Comparison of ENCODE assay signal across 8 cellular contexts in the genomic region with DNA sequence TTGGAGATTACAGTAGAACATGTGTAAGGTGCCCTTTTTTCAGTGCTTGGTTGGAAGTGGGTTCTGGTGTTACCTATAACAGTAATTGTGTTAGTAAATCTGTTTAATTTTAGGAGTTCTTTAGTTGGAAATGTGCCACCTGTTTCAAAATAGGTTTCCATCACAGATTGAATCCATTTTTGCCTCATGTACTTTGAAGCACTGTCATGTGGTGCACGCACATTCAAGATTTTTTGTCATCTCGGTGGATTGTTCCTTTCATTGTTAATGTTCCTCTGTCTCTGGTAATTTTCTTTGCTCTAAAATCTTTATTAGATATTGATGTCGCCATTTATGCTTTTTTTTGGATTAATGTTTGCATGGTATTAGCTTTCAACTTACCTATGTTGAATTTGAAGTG. TPM values are rescaled to one million over a fixed set of nuclear protein-coding genes. Genes with fewer than 3 reads are reported as not detected.
DNase-seq lines count a peak whose midpoint lies in the region; ATAC-seq and TF ChIP-seq lines count a peak whose summit lies in the region.

No MANE protein-coding gene starts in this region.

- H3K36me3 Mint-ChIP-seq in activated CD4-positive, alpha-beta T cell treated with anti-CD3 and anti-CD28 coated beads, Interleukin-2, amount 10 ng/mL, durations not matched to agents 24 days and 14 days (ENCODE audit: low read depth), result peaks cover 37% of the 10 kb centered on the region

- H3K27me3 Mint-ChIP-seq in activated CD4-positive, alpha-beta T cell treated with anti-CD3 and anti-CD28 coated beads, Interleukin-2, amount 10 ng/mL, durations not matched to agents 24 days and 14 days, result peaks cover 18% of the 10 kb centered on the region
- no peaks in the 10 kb centered on the region for H3K27me3 Mint-ChIP-seq in stimulated activated naive CD8-positive, alpha-beta T cell treated with anti-CD3 and anti-CD28 coated beads, Interleukin-15, amount 100 ng/mL, for 72 hours

- H3K9me3 Mint-ChIP-seq in activated CD4-positive, alpha-beta T cell treated with anti-CD3 and anti-CD28 coated beads, Interleukin-2, amount 10 ng/mL, durations not matched to agents 24 days and 14 days, result peaks cover 23% of the 10 kb centered on the region
- peaks cover 23 to 28% of the 10 kb centered on the region in 2 donors for H3K9me3 Mint-ChIP-seq in stimulated activated naive CD8-positive, alpha-beta T cell treated with anti-CD3 and anti-CD28 coated beads, Interleukin-15, amount 100 ng/mL, for 72 hours

- H3K27me3 ChIP-seq in WERI-Rb-1 (ENCODE audit: insufficient read depth, low read depth, severe bottlenecking), result no peaks in the 10 kb centered on the region
- no peaks in the 10 kb centered on the region for H3K27me3 ChIP-seq in right cardiac atrium (ENCODE audit: control insufficient read depth, insufficient read depth)

- H3K27ac Mint-ChIP-seq in activated CD4-positive, alpha-beta T cell treated with anti-CD3 and anti-CD28 coated beads, Interleukin-2, amount 10 ng/mL, durations not matched to agents 24 days and 14 days, result peak overlapping the region; percentile 19
- peak overlapping the region in 1 of 2 donors; percentile 92 for H3K27ac Mint-ChIP-seq in stimulated activated naive CD8-positive, alpha-beta T cell treated with anti-CD3 and anti-CD28 coated beads, Interleukin-15, amount 100 ng/mL, for 72 hours

- H3K9me3 ChIP-seq in WERI-Rb-1 (ENCODE audit: severe bottlenecking) (peaks cover 27% of the 10 kb centered on the region), right cardiac atrium (ENCODE audit: control insufficient read depth, low read length) (no peaks in the 10 kb centered on the region)

- H3K4me3 ChIP-seq in WERI-Rb-1 (ENCODE audit: low read depth, low read length) (peak overlapping the region; percentile 97), right cardiac atrium (ENCODE audit: low read length) (peak overlapping the region; percentile 80)

- intact Hi-C loops in activated CD4-positive, alpha-beta T cell treated with anti-CD3 and anti-CD28 coated beads, Interleukin-2, amount 10 ng/mL, durations not matched to agents 24 days and 14 days (cut with micrococcal nuclease), result loop anchor here (2.0 to 5.0 kb wide), 2 partner anchors 52 to 176 kb away; no protein-coding TSS in a partner anchor
- intact Hi-C loops in right cardiac atrium (cut with DNase I), result no loop called here

- peaks cover 2% of the 10 kb centered on the region; the same call in 1 of the 2 replicates for H3K36me3 ChIP-seq in WERI-Rb-1

- H3K4me1 ChIP-seq in right cardiac atrium (ENCODE audit: control insufficient read depth, insufficient read depth, low read length), result peaks cover 3% of the 10 kb centered on the region

- WGBS in right cardiac atrium, result 89% methylated on average over 3 of the region's 3 CpGs

- no peak for TF ChIP-seq CTCF in WERI-Rb-1 (IDR thresholded peaks at IDR 0.05; ENCODE audit: low read depth, low read length)

- ATAC-seq in right cardiac atrium, result no peak
- ATAC-seq in stimulated activated naive CD8-positive, alpha-beta T cell treated with anti-CD3 and anti-CD28 coated beads, Interleukin-15, amount 100 ng/mL, for 72 hours, result no peak

- H3K4me3 Mint-ChIP-seq in activated CD4-positive, alpha-beta T cell treated with anti-CD3 and anti-CD28 coated beads, Interleukin-2, amount 10 ng/mL, durations not matched to agents 24 days and 14 days, result peak overlapping the region; percentile 87
- H3K4me3 Mint-ChIP-seq in stimulated activated naive CD8-positive, alpha-beta T cell treated with anti-CD3 and anti-CD28 coated beads, Interleukin-15, amount 100 ng/mL, for 72 hours, result peak overlapping the region; percentile 68 to 86

- H3K27ac ChIP-seq in WERI-Rb-1 (no peak overlapping the region), right cardiac atrium (ENCODE audit: low read length) (no peak overlapping the region)

- DNase-seq in activated CD4-positive, alpha-beta T cell treated with anti-CD3 and anti-CD28 coated beads, Interleukin-2, amount 10 ng/mL, durations not matched to agents 24 days and 14 days, result no peak
- DNase-seq in activated CD4-positive, alpha-beta T cell treated with anti-CD3 and anti-CD28 coated beads, Interleukin-2, amount 50 U/mL, for 4 hours, result no peak
- DNase-seq in WERI-Rb-1 (no peak), right cardiac atrium (no peak), GM19238 (ENCODE audit: insufficient read length, low spot score) (no peak), cerebellar nuclear complex (lab: John Stamatoyannopoulos, UW) (no peak)
- DNase-seq in stimulated activated naive CD8-positive, alpha-beta T cell treated with anti-CD3 and anti-CD28 coated beads, Interleukin-15, amount 100 ng/mL, for 72 hours, result no peak
- no peak for DNase-seq in activated CD8-positive, alpha-beta memory T cell treated with anti-CD3 and anti-CD28 coated beads, Interleukin-2, amount 50 U/mL, for 4 hours

- peaks cover 30% of the 10 kb centered on the region for H3K4me1 Mint-ChIP-seq in activated CD4-positive, alpha-beta T cell treated with anti-CD3 and anti-CD28 coated beads, Interleukin-2, amount 10 ng/mL, durations not matched to agents 24 days and 14 days
- H3K4me1 Mint-ChIP-seq in stimulated activated naive CD8-positive, alpha-beta T cell treated with anti-CD3 and anti-CD28 coated beads, Interleukin-15, amount 100 ng/mL, for 72 hours, result peaks cover 51% of the 10 kb centered on the region

RNA-seq across cellular contexts. Expression of a gene that starts 1.3 kb away (rescaled TPM):
- total RNA-seq in activated CD4-positive, alpha-beta T cell treated with anti-CD3 and anti-CD28 coated beads, Interleukin-2, amount 10 ng/mL, durations not matched to agents 24 days and 14 days, result 23.8 and 30.3 TPM in 2 replicates
- 10 to 100 TPM; 18.8 to 24.0 (median 22.6) TPM for total RNA-seq in right cardiac atrium
- 9.0 TPM for polyA plus RNA-seq in right cardiac atrium
